ENCODE assay signal across 30 cellular contexts in the genomic region with DNA sequence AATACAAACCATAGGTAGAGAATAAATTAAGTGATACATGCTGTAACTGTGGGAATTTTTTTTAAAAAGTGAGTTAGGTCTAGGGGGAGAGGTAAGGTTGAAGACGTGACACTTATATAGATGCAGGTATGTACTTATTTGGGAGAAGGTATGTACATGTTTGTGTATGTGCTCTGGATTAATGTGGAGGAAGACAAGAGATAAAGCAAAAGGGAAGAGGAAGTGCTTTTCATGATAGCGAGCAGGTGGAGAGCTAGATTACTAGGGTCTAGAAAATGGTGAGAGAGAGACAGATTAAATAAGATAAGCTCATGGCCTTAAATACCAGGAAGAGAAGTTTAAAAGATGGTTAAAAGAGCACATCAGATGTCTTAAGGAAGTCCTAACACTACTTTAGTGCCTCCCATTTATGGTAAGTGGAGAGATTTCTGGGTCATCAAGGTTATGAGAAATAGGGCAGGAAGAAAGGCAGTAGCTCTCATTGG.
DNase-seq lines count a peak whose midpoint lies in the region; ATAC-seq and TF ChIP-seq lines count a peak whose summit lies in the region.
"Had no signal": no experiment of that assay in that cellular context is flagged by ENCODE, and none has a peak within 500 bp of the region (broad histone marks: within the 10 kb centered on the region; RNA-seq: fewer than 3 reads in every experiment).

No MANE protein-coding gene starts in this region.

- CTCF ChIA-PET in activated CD8-positive, alpha-beta T cell treated with anti-CD3 and anti-CD28 coated beads for 36 hours (lab: Charles Lee): no interaction called here

- no peaks in the 10 kb centered on the region for H3K9me3 Mint-ChIP-seq in activated CD8-positive, alpha-beta T cell treated with anti-CD3 and anti-CD28 coated beads for 36 hours
- H3K9me3 Mint-ChIP-seq in endothelial cell (ENCODE audit: unreplicated experiment): no peaks in the 10 kb centered on the region
- H3K9me3 Mint-ChIP-seq: activated naive CD4-positive, alpha-beta T cell treated with anti-CD3 and anti-CD28 coated beads, Interleukin-2, amount 10 ng/mL, durations not matched to agents 7 days and 5 days; stimulated activated memory B cell treated with anti-CD40 and anti-IgM and Interleukin-4, amounts not matched to agents 10 μg/mL and 1 μg/mL and 100 μg/mL, for 72 hours; type B pancreatic cell had no signal

- H3K27ac Mint-ChIP-seq in activated CD8-positive, alpha-beta T cell treated with anti-CD3 and anti-CD28 coated beads for 36 hours: peak overlapping the region; percentile 7
- peak overlapping the region; percentile 50 for H3K27ac Mint-ChIP-seq in endothelial cell (ENCODE audit: unreplicated experiment)
- H3K27ac Mint-ChIP-seq: activated naive CD4-positive, alpha-beta T cell treated with anti-CD3 and anti-CD28 coated beads, Interleukin-2, amount 10 ng/mL, durations not matched to agents 7 days and 5 days; IgD-negative memory B cell; stimulated activated memory B cell treated with anti-CD40 and anti-IgM and Interleukin-4, amounts not matched to agents 10 μg/mL and 1 μg/mL and 100 μg/mL, for 72 hours; type B pancreatic cell had no signal

- H3K4me1 Mint-ChIP-seq in activated CD8-positive, alpha-beta T cell treated with anti-CD3 and anti-CD28 coated beads for 36 hours (ENCODE audit: low read depth): peaks cover 35% of the 10 kb centered on the region
- peaks cover 33% of the 10 kb centered on the region for H3K4me1 Mint-ChIP-seq in endothelial cell (ENCODE audit: unreplicated experiment)
- H3K4me1 Mint-ChIP-seq: stimulated activated memory B cell treated with anti-CD40 and anti-IgM and Interleukin-4, amounts not matched to agents 10 μg/mL and 1 μg/mL and 100 μg/mL, for 72 hours had no signal

- POLR2A ChIA-PET in activated CD8-positive, alpha-beta T cell treated with anti-CD3 and anti-CD28 coated beads for 36 hours (lab: Charles Lee): no interaction called here

- H3K36me3 ChIP-seq in KOPT-K1 (ENCODE audit: insufficient read depth, low read length) (0 out of 2 replicates have a peak, but pooled peaks cover 6% of the 10 kb centered on the region), thyroid gland (no peaks in the 10 kb centered on the region)
- H3K36me3 ChIP-seq: breast epithelium had no signal

- no peak overlapping the region for H3K4me3 ChIP-seq in thyroid gland (replicated peaks in 1 of 3)
- H3K4me3 ChIP-seq: breast epithelium had no signal

- DNase-seq in CMK (ENCODE audit: low read depth) (peak; percentile 72), endothelial cell (ENCODE audit: low spot score) (no peak), thyroid gland (no peak)
- no peak for DNase-seq in activated CD8-positive, alpha-beta T cell treated with anti-CD3 and anti-CD28 coated beads for 36 hours
- no peak for DNase-seq in stimulated activated CD4-positive, alpha-beta T cell treated with anti-CD3 and anti-CD28 coated beads, Interleukin-4, amount 100 ng/mL, for 4 hours
- DNase-seq in stimulated activated CD4-positive, alpha-beta T cell treated with anti-CD3 and anti-CD28 coated beads, Interleukin-4, amount 100 ng/mL, for 24 hours: no peak
- DNase-seq: activated CD4-positive, alpha-beta T cell treated with anti-CD3 and anti-CD28 coated beads for 4 hours; activated naive CD4-positive, alpha-beta T cell treated with anti-CD3 and anti-CD28 coated beads, Interleukin-2, amount 10 ng/mL, durations not matched to agents 7 days and 5 days; anterior cingulate cortex; C1 segment of cervical spinal cord; Calu3; DMS79 treated with DMSO at 0.1 percent for 48 hours; GDM1; GOT3; mammary epithelial cell; NCI-H1105 treated with DMSO at 0.1 percent for 48 hours; NCI-H1930; NCI-H524 treated with DMSO at 0.1 percent for 48 hours; NK-92 treated with Interleukin-12 subunit alpha and Interleukin-12 subunit beta, amount 100 ng/mL, for 24 hours; Right ventricle myocardium superior; substantia nigra had no signal

- ATAC-seq in activated CD8-positive, alpha-beta T cell treated with anti-CD3 and anti-CD28 coated beads for 36 hours: no peak
- ATAC-seq: Panc1; SK-N-SH treated with all-trans-retinoic acid at 6 μM for 48 hours; stimulated activated memory B cell treated with anti-CD40 and anti-IgM and Interleukin-4, amounts not matched to agents 10 μg/mL and 1 μg/mL and 100 μg/mL, for 72 hours had no signal

- no peaks in the 10 kb centered on the region for H3K27me3 ChIP-seq in thyroid gland
- H3K27me3 ChIP-seq: breast epithelium had no signal

- intact Hi-C loops in activated CD8-positive, alpha-beta T cell treated with anti-CD3 and anti-CD28 coated beads for 36 hours (cut with micrococcal nuclease): no loop called here
- intact Hi-C loops in thyroid gland (cut with DNase I): no loop called here

- peaks cover 7% of the 10 kb centered on the region for H3K36me3 Mint-ChIP-seq in activated CD8-positive, alpha-beta T cell treated with anti-CD3 and anti-CD28 coated beads for 36 hours (ENCODE audit: low read depth)
- H3K36me3 Mint-ChIP-seq in endothelial cell (ENCODE audit: low read depth, unreplicated experiment): peaks cover 4% of the 10 kb centered on the region
- H3K36me3 Mint-ChIP-seq: activated naive CD4-positive, alpha-beta T cell treated with anti-CD3 and anti-CD28 coated beads, Interleukin-2, amount 10 ng/mL, durations not matched to agents 7 days and 5 days had no signal

- H3K4me3 Mint-ChIP-seq in activated CD8-positive, alpha-beta T cell treated with anti-CD3 and anti-CD28 coated beads for 36 hours: no peak overlapping the region
- no peak overlapping the region for H3K4me3 Mint-ChIP-seq in endothelial cell (ENCODE audit: unreplicated experiment)
- H3K4me3 Mint-ChIP-seq: activated naive CD4-positive, alpha-beta T cell treated with anti-CD3 and anti-CD28 coated beads, Interleukin-2, amount 10 ng/mL, durations not matched to agents 7 days and 5 days; IgD-negative memory B cell; stimulated activated memory B cell treated with anti-CD40 and anti-IgM and Interleukin-4, amounts not matched to agents 10 μg/mL and 1 μg/mL and 100 μg/mL, for 72 hours; type B pancreatic cell had no signal

- TF ChIP-seq POLR2A in thyroid gland (IDR thresholded peaks at IDR 0.05): no peak

- H3K9me3 ChIP-seq in KOPT-K1 (ENCODE audit: insufficient read depth, low read length, poor library complexity, severe bottlenecking) (no peaks in the 10 kb centered on the region), thyroid gland (no peaks in the 10 kb centered on the region)
- H3K9me3 ChIP-seq: breast epithelium had no signal

- H3K27me3 Mint-ChIP-seq in activated CD8-positive, alpha-beta T cell treated with anti-CD3 and anti-CD28 coated beads for 36 hours: no peaks in the 10 kb centered on the region
- no peaks in the 10 kb centered on the region for H3K27me3 Mint-ChIP-seq in endothelial cell (ENCODE audit: unreplicated experiment)
- H3K27me3 Mint-ChIP-seq: activated naive CD4-positive, alpha-beta T cell treated with anti-CD3 and anti-CD28 coated beads, Interleukin-2, amount 10 ng/mL, durations not matched to agents 7 days and 5 days; IgD-negative memory B cell; stimulated activated memory B cell treated with anti-CD40 and anti-IgM and Interleukin-4, amounts not matched to agents 10 μg/mL and 1 μg/mL and 100 μg/mL, for 72 hours; type B pancreatic cell had no signal

- no peak for TF ChIP-seq CTCF in activated CD8-positive, alpha-beta T cell treated with anti-CD3 and anti-CD28 coated beads for 36 hours (IDR thresholded peaks at IDR 0.05)
- TF ChIP-seq CTCF in endothelial cell (IDR thresholded peaks at IDR 0.05; ENCODE audit: unreplicated experiment) (no peak), thyroid gland (IDR thresholded peaks at IDR 0.05) (no peak)

- 95 to 96% methylated on average over 2 of the region's 2 CpGs for WGBS in thyroid gland, 2 donors

- H3K4me1 ChIP-seq in thyroid gland: no peaks in the 10 kb centered on the region
- H3K4me1 ChIP-seq: breast epithelium had no signal

- peak overlapping the region; percentile 36 for H3K27ac ChIP-seq in KOPT-K1 (ENCODE audit: low read depth, low read length, poor library complexity, severe bottlenecking)
- no peak overlapping the region for H3K27ac ChIP-seq in thyroid gland
- H3K27ac ChIP-seq: breast epithelium, epithelial cell of prostate, VCaP had no signal
